In genomic region chr10:69715156-69715898, GRCh38 we compare ENCODE assay signal across 1 cellular context.
TF ChIP-seq lines count a peak whose summit lies in the region.

No MANE protein-coding gene starts in this region.

TF ChIP-seq in WTC11, 78 proteins besides CTCF, POLR2A, EP300 and RAD21 (continued from another document):
- no peak for TF ChIP-seq ZBTB43 (CRISPR knock-in tag; IDR thresholded peaks at IDR 0.05)
- no peak for TF ChIP-seq NFE2L1 (CRISPR knock-in tag; IDR thresholded peaks at IDR 0.05)
- no peak for TF ChIP-seq FOXJ3 (CRISPR knock-in tag; IDR thresholded peaks at IDR 0.05; ENCODE audit: borderline replicate concordance)
- TF ChIP-seq ERG (CRISPR knock-in tag; IDR thresholded peaks at IDR 0.05): no peak
- TF ChIP-seq ZNF121 (CRISPR knock-in tag; IDR thresholded peaks at IDR 0.05): no peak
- TF ChIP-seq TEAD1 (CRISPR knock-in tag; IDR thresholded peaks at IDR 0.05): no peak
- TF ChIP-seq NR3C1 (CRISPR knock-in tag; conservative IDR thresholded peaks at IDR 0.05; ENCODE audit: low read depth): no peak
- TF ChIP-seq MAX (CRISPR knock-in tag; IDR thresholded peaks at IDR 0.05): no peak
- TF ChIP-seq GRHL2 (CRISPR knock-in tag; IDR thresholded peaks at IDR 0.05; ENCODE audit: insufficient replicate concordance, severe bottlenecking): no peak
- TF ChIP-seq ZNF416 (CRISPR knock-in tag; IDR thresholded peaks at IDR 0.05): no peak
- no peak for TF ChIP-seq SP1 (CRISPR knock-in tag; conservative IDR thresholded peaks at IDR 0.05)
